Comparison of ENCODE assay signal across 19 cellular contexts in the genomic region with DNA sequence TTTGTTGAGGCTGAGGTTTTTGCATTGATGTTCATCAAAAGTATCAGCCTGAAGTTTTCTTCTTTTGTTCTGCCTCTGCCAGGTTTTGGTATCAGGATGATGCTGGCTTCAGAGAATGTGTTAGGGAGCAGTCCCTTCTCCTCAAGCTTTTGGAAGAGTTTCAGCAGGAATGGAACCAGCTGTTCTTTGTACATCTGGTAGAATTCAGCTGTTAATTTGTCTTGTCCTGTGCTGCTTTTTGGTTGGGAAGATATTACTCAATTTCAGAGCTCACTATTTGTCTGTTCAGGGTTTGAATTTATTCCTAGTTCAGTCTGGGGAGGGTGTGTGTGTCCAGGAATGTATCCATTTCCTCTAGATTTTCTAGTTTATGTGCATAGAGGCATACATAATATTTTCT.
"Had no signal": no experiment of that assay in that cellular context is flagged by ENCODE, and none has a peak within 500 bp of the region (broad histone marks: within the 10 kb centered on the region; RNA-seq: fewer than 3 reads in every experiment).

No MANE protein-coding gene starts in this region.

- ATAC-seq: activated CD4-positive, CD25-positive, alpha-beta regulatory T cell treated with anti-CD3 and anti-CD28 coated beads, Interleukin-2, amount 50 U/mL, for 24 hours; activated CD8-positive, alpha-beta T cell treated with anti-CD3 and anti-CD28 coated beads, Interleukin-2, amount 10 ng/mL, durations not matched to agents 7 days and 5 days had no signal

- H3K36me3 ChIP-seq: breast epithelium, Peyer's patch had no signal

- H3K27ac ChIP-seq: breast epithelium, Peyer's patch, RWPE1 had no signal

- H3K27me3 ChIP-seq: breast epithelium, Peyer's patch had no signal

- DNase-seq: activated CD4-positive, alpha-beta T cell treated with anti-CD3 and anti-CD28 coated beads for 4 hours; activated CD8-positive, alpha-beta memory T cell treated with anti-CD3 and anti-CD28 coated beads, Interleukin-2, amount 50 U/mL, for 48 hours; activated CD8-positive, alpha-beta T cell treated with anti-CD3 and anti-CD28 coated beads, Interleukin-2, amount 10 ng/mL, durations not matched to agents 7 days and 5 days; activated naive CD4-positive, alpha-beta T cell treated with anti-CD3 and anti-CD28 coated beads, Interleukin-2, amount 50 U/mL, for 16 hours; activated naive CD8-positive, alpha-beta T cell treated with anti-CD3 and anti-CD28 coated beads, Interleukin-2, amount 10 ng/mL, durations not matched to agents 7 days and 5 days; activated T-cell treated with anti-CD3 and anti-CD28 coated beads, Interleukin-2, amount 50 U/mL, for 1 hour; aorta; KG1; NCI-H1092 treated with DMSO at 0.1 percent for 48 hours; NCI-H1436; NCI-H1694 treated with DMSO at 0.1 percent for 48 hours; NCI-H2081; NCI-H510A treated with DMSO at 0.1 percent for 48 hours; NCI-H69; Peyer's patch; SHP77 treated with DMSO at 0.1 percent for 48 hours had no signal

- H3K9me3 ChIP-seq: breast epithelium had no signal

- H3K4me1 ChIP-seq: breast epithelium, Peyer's patch had no signal

- H3K4me3 ChIP-seq: breast epithelium, Peyer's patch had no signal
